ENCODE assay signal across 8 cellular contexts in the genomic region with DNA sequence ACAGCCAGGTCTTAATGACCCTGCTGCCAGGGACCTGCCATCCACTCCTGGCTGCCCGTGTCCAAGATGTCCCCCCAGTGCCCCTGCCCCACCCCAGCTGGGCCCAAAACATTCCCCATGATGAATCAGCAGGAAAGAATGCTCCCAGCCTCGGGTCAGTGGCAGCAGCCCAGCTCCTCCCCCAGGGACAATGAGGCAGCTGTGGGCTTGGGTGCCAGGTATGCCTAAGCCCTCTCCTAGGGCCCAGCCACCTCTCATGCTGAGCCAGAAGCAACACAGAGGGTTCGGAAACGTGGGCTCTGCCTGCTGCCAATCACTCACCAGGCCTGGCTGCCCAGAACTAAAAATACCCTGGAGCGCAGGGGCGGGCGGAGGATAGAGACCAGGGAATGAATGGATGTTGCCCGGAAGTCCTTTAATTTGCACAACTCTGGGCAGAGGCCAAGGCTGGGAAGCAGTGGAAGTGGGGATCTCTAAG. TPM values are rescaled to one million over a fixed set of nuclear protein-coding genes. Genes with fewer than 3 reads are reported as not detected.
DNase-seq lines count a peak whose midpoint lies in the region; ATAC-seq, FAIRE-seq and TF ChIP-seq lines count a peak whose summit lies in the region.

No MANE protein-coding gene starts in this region.

- TF ChIP-seq CTCF in astrocyte of the cerebellum (IDR thresholded peaks at IDR 0.05; ENCODE audit: low read depth, low read length, missing control alignments) (no peak), suprapubic skin (IDR thresholded peaks at IDR 0.05) (no peak)

- H3K4me3 ChIP-seq in astrocyte of the cerebellum (ENCODE audit: low read depth, low read length) (no peak overlapping the region), suprapubic skin (no peak overlapping the region)

- H3K9me3 ChIP-seq in suprapubic skin: no peaks in the 10 kb centered on the region

- H3K4me1 ChIP-seq in suprapubic skin: peaks cover 40% of the 10 kb centered on the region

- H3K27ac ChIP-seq in suprapubic skin: peak overlapping the region; percentile 78

- no peak for ATAC-seq in HG03571 (IDR thresholded peaks at IDR 0.05; ENCODE audit: unreplicated experiment)

- no peaks in the 10 kb centered on the region for H3K36me3 ChIP-seq in suprapubic skin

- in situ Hi-C loops in astrocyte of the cerebellum (cut with HindIII; ENCODE audit: low sequenced_read_pairs): no loop called here

- H3K27me3 ChIP-seq in suprapubic skin: peaks cover 4% of the 10 kb centered on the region

- no peak for FAIRE-seq in GM12892 (lab: Jason Lieb, UNC)

- no peak for TF ChIP-seq POLR2A in suprapubic skin (IDR thresholded peaks at IDR 0.05)
- TF ChIP-seq POLR2A in GM12892 (IDR thresholded peaks at IDR 0.05; ENCODE audit: low read depth, low read length): no peak

- 26% methylated on average over 4 of the region's 8 CpGs for WGBS in suprapubic skin

- peak; percentile 61 for DNase-seq in HS-27A (ENCODE audit: low read depth)
- DNase-seq in astrocyte of the cerebellum (ENCODE audit: low read depth): peak; percentile 55
- DNase-seq in iris pigment epithelial cell (ENCODE audit: low read depth): peak; percentile 63
- DNase-seq in suprapubic skin (ENCODE audit: low spot score in 2 of 2): peak; percentile 84 to 89
- no peak for DNase-seq in stimulated activated CD4-positive, alpha-beta T cell treated with anti-CD3 and anti-CD28 coated beads, Interleukin-4, amount 100 ng/mL, for 24 hours
- no peak for DNase-seq in NCI-H1436 (lab: John Stamatoyannopoulos, UW)
- DNase-seq in GM12892 (ENCODE audit: insufficient read length): no peak

- TF ChIP-seq EP300 in suprapubic skin (IDR thresholded peaks at IDR 0.05): no peak

RNA-seq across cellular contexts. Expression of a gene that starts 1.5 kb away (rescaled TPM):
- total RNA-seq in suprapubic skin: 1 to 10 TPM; 1.6 to 2.3 (median 1.7) TPM
- 0.36 TPM for polyA plus RNA-seq in GM12892 (2012; ENCODE audit: missing spikeins)

Comparison
In these comparisons a context has a peak if more than half of its experiments do, and no peak if none do; other contexts are left out.
1. DNase-seq: peak in HS-27A (single experiment), astrocyte of the cerebellum (single experiment), iris pigment epithelial cell (single experiment) and suprapubic skin (2 of 2); none in stimulated activated CD4-positive, alpha-beta T cell treated with anti-CD3 and anti-CD28 coated beads, Interleukin-4, amount 100 ng/mL, for 24 hours (single experiment), NCI-H1436 (single experiment) and GM12892 (single experiment).